8 cellular contexts compared by ENCODE assay signal in the genomic region with DNA sequence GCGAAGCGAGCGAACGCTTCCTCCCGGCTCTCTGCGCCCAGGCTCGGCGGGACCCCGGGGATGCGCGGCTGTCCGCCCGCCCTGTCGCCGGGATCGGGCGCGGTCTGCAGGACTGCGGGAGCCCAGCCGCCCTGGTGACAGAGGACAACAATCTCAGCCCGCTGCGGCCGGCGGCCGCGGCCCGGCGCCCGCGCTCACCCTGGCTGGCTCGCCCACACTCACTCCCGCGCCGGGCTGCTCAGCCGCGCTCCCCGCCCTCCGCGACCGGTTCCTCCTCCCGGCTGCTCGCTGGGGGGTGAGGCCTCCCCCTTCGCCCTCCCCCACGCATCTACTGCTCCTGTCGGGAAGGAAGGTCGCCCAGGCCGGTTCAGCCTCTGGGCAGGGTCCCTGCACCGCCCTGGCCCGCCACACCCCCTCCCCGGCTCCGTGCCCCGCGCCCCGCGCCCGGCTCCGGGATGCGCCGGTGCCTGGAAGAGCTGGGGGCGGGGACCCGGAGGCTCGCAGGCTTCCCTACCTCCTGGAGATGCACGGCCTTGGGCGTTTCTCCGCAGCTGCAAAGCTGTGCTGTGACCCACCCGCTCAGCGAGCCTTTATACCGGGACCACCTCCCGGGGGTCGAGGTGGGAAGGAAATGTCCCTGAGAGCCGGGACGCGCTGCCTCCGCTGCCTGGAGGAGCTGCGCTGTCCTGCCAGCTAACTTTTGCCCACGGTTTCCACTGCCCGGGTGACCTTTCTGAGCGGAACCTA. TPM values are rescaled to one million over a fixed set of nuclear protein-coding genes. Genes with fewer than 3 reads are reported as not detected.
A peak's percentile ranks its signal among the peaks of the same experiment; 100 is the strongest.
DNase-seq lines count a peak whose midpoint lies in the region; ATAC-seq and TF ChIP-seq lines count a peak whose summit lies in the region.

A gene with protein sequence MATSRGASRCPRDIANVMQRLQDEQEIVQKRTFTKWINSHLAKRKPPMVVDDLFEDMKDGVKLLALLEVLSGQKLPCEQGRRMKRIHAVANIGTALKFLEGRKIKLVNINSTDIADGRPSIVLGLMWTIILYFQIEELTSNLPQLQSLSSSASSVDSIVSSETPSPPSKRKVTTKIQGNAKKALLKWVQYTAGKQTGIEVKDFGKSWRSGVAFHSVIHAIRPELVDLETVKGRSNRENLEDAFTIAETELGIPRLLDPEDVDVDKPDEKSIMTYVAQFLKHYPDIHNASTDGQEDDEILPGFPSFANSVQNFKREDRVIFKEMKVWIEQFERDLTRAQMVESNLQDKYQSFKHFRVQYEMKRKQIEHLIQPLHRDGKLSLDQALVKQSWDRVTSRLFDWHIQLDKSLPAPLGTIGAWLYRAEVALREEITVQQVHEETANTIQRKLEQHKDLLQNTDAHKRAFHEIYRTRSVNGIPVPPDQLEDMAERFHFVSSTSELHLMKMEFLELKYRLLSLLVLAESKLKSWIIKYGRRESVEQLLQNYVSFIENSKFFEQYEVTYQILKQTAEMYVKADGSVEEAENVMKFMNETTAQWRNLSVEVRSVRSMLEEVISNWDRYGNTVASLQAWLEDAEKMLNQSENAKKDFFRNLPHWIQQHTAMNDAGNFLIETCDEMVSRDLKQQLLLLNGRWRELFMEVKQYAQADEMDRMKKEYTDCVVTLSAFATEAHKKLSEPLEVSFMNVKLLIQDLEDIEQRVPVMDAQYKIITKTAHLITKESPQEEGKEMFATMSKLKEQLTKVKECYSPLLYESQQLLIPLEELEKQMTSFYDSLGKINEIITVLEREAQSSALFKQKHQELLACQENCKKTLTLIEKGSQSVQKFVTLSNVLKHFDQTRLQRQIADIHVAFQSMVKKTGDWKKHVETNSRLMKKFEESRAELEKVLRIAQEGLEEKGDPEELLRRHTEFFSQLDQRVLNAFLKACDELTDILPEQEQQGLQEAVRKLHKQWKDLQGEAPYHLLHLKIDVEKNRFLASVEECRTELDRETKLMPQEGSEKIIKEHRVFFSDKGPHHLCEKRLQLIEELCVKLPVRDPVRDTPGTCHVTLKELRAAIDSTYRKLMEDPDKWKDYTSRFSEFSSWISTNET (N-terminal part only) (minus strand): TSS at position 688 of the 747 bp plus-strand sequence. CDS start 9,031 bp downstream, outside the sequence.

- H3K27ac Mint-ChIP-seq in activated T-helper 17 cell treated with anti-CD3 and anti-CD28 coated beads, Interleukin-2, amount 50 U/mL, for 72 hours = no peak within 1 kb of the TSS
- no peak within 1 kb of the TSS for H3K27ac Mint-ChIP-seq in neural progenitor cell

- H3K4me1 Mint-ChIP-seq in activated T-helper 17 cell treated with anti-CD3 and anti-CD28 coated beads, Interleukin-2, amount 50 U/mL, for 72 hours = peaks cover 5% of the 10 kb centered on the region
- peaks cover 7% of the 10 kb centered on the region for H3K4me1 Mint-ChIP-seq in neural progenitor cell

- peaks cover 60% of the 10 kb centered on the region for H3K27me3 ChIP-seq in neural progenitor cell

- peak within 1 kb of the TSS; percentile 40 for H3K4me3 Mint-ChIP-seq in activated T-helper 17 cell treated with anti-CD3 and anti-CD28 coated beads, Interleukin-2, amount 50 U/mL, for 72 hours
- peak within 1 kb of the TSS; percentile 92 for H3K4me3 Mint-ChIP-seq in neural progenitor cell

- H3K9me3 ChIP-seq in neural progenitor cell (ENCODE audit: low read depth) = no peaks in the 10 kb centered on the region

- peak within 1 kb of the TSS; percentile 99 for H3K4me2 ChIP-seq in neural progenitor cell

- H2AFZ ChIP-seq in neural progenitor cell (replicated peaks) = peak within 1 kb of the TSS; percentile 96

- H3K27me3 Mint-ChIP-seq in activated T-helper 17 cell treated with anti-CD3 and anti-CD28 coated beads, Interleukin-2, amount 50 U/mL, for 72 hours = peaks cover 34% of the 10 kb centered on the region
- peaks cover 22% of the 10 kb centered on the region for H3K27me3 Mint-ChIP-seq in neural progenitor cell (ENCODE audit: insufficient read depth, low read depth)

- no peaks in the 10 kb centered on the region for H3K4me1 ChIP-seq in neural progenitor cell

- H3K36me3 Mint-ChIP-seq in activated T-helper 17 cell treated with anti-CD3 and anti-CD28 coated beads, Interleukin-2, amount 50 U/mL, for 72 hours (ENCODE audit: low read depth) = no peaks in the 10 kb centered on the region
- no peaks in the 10 kb centered on the region for H3K36me3 Mint-ChIP-seq in neural progenitor cell

- H3K27ac ChIP-seq in neural progenitor cell = no peak within 1 kb of the TSS

- H3K79me2 ChIP-seq in neural progenitor cell (ENCODE audit: low read depth) = no peaks in the 10 kb centered on the region

- ATAC-seq in GM18498 (IDR thresholded peaks at IDR 0.05; ENCODE audit: unreplicated experiment) (peak; percentile 46), HG03039 (IDR thresholded peaks at IDR 0.05; ENCODE audit: unreplicated experiment) (peak; percentile 40)
- no peak for ATAC-seq in activated T-helper 17 cell treated with anti-CD3 and anti-CD28 coated beads, Interleukin-2, amount 50 U/mL, for 72 hours (replicated peaks)

- DNase-seq in germinal center (ENCODE audit: low spot score) (peak; percentile 59), neural progenitor cell (ENCODE audit: low spot score) (peak; percentile 67), NCI-H526 (lab: John Stamatoyannopoulos, UW) (no peak), NCI-H187 (lab: John Stamatoyannopoulos, UW) (no peak), T1000 (lab: John Stamatoyannopoulos, UW) (no peak)

- no peaks in the 10 kb centered on the region for H3K36me3 ChIP-seq in neural progenitor cell

- peak within 1 kb of the TSS; percentile 68 for H3K4me3 ChIP-seq in neural progenitor cell

- TF ChIP-seq CTCF in neural progenitor cell (IDR thresholded peaks at IDR 0.05) = no peak

- peaks cover 5% of the 10 kb centered on the region for H4K20me1 ChIP-seq in neural progenitor cell (ENCODE audit: low read depth)

- no peak within 1 kb of the TSS for H3K9ac ChIP-seq in neural progenitor cell

- peaks cover 12% of the 10 kb centered on the region for H3F3A ChIP-seq in neural progenitor cell (ENCODE audit: low read depth)

- H3K9me3 Mint-ChIP-seq in activated T-helper 17 cell treated with anti-CD3 and anti-CD28 coated beads, Interleukin-2, amount 50 U/mL, for 72 hours = no peaks in the 10 kb centered on the region
- peaks cover 3% of the 10 kb centered on the region for H3K9me3 Mint-ChIP-seq in neural progenitor cell

RNA-seq across cellular contexts. Expression of the gene that starts here (rescaled TPM):
- total RNA-seq in activated T-helper 17 cell treated with anti-CD3 and anti-CD28 coated beads, Interleukin-2, amount 50 U/mL, for 72 hours = 10 to 100 TPM; 26.0 to 46.7 TPM
- total RNA-seq in neural progenitor cell (ENCODE audit: low replicate concordance) = 4.5 and 6.0 TPM in 2 replicates

Comparison
In these comparisons a context has a peak if more than half of its experiments do, and no peak if none do; other contexts are left out.
1. DNase-seq: peak in germinal center (single experiment) and neural progenitor cell (single experiment); none in NCI-H526 (0 of 2), NCI-H187 (0 of 2) and T1000 (single experiment).